ENCODE assay signal across 28 cellular contexts in the genomic region with DNA sequence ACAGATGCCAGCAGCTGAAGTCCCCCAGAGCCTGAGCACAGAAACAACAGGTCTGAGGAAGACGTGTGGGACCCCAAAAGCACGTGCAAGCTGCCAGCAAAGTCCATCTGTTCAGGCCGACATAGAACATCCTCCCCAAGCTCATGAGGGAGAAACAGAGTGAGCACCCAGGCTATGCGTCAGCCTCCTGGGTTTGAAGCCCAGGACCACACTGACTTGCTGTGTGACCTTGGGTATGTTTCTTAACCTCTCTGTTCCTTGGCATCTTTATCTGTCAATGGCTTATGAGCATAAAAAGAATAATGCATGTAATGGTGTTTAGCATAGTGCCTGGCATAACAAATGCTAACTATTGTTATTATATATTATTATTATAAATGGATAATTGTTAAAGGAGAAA. TPM values are rescaled to one million over a fixed set of nuclear protein-coding genes. Genes with fewer than 3 reads are reported as not detected.
A peak's percentile ranks its signal among the peaks of the same experiment; 100 is the strongest.
DNase-seq lines count a peak whose midpoint lies in the region; ATAC-seq, FAIRE-seq and TF ChIP-seq lines count a peak whose summit lies in the region.
"Had no signal": no experiment of that assay in that cellular context is flagged by ENCODE, and none has a peak within 500 bp of the region (broad histone marks: within the 10 kb centered on the region; RNA-seq: fewer than 3 reads in every experiment).

No MANE protein-coding gene starts in this region.

- no peak for TF ChIP-seq EP300 in A549 (IDR thresholded peaks at IDR 0.05)
- TF ChIP-seq EP300 in K562 (IDR thresholded peaks at IDR 0.05; ENCODE audit: low read length) = no peak

- H3K9me3 ChIP-seq in A549 (no peaks in the 10 kb centered on the region), K562 (replicated peaks; ENCODE audit: control insufficient read depth, insufficient read depth, low read depth, low read length) (no peaks in the 10 kb centered on the region)
- H3K9me3 ChIP-seq: BE2C, BLaER1 had no signal

- no peak for TF ChIP-seq POLR2A in A549 (IDR thresholded peaks at IDR 0.05; ENCODE audit: low read length)
- TF ChIP-seq POLR2A in K562 (conservative IDR thresholded peaks at IDR 0.05) = no peak

- peak; percentile 8 for DNase-seq in activated CD8-positive, alpha-beta memory T cell treated with anti-CD3 and anti-CD28 coated beads, Interleukin-2, amount 10 ng/mL, durations not matched to agents 7 days and 5 days
- no peak for DNase-seq in activated CD8-positive, alpha-beta memory T cell treated with anti-CD3 and anti-CD28 coated beads, Interleukin-2, amount 50 U/mL, for 4 hours
- DNase-seq in A549 (ENCODE audit: low read depth in 1 of 2, low spot score in 1 of 2) = no peak
- no peak for DNase-seq in K562 (ENCODE audit: extremely low read depth in 1 of 4, low spot score in 3 of 4)
- DNase-seq in NCI-H1092 (lab: John Stamatoyannopoulos, UW) = no peak
- DNase-seq: ACHN; BE2C; C1 segment of cervical spinal cord; CD4-positive, alpha-beta memory T cell; CD4-positive, CD25-positive, alpha-beta regulatory T cell; CD8-positive, alpha-beta memory T cell; COR-L47; DMS 273 treated with DMSO at 0.1 percent for 48 hours; DMS153; DMS53; DMS79; DND-41; EL; GDM1 had no signal

- H3K79me2 ChIP-seq in K562 (ENCODE audit: control insufficient read depth, insufficient read depth, low read length) = no peaks in the 10 kb centered on the region

- H3K4me3 Mint-ChIP-seq in activated CD8-positive, alpha-beta memory T cell treated with anti-CD3 and anti-CD28 coated beads, Interleukin-2, amount 10 ng/mL, durations not matched to agents 7 days and 5 days = no peak overlapping the region
- H3K4me3 Mint-ChIP-seq: CD14-positive monocyte; CD4-positive, alpha-beta memory T cell; CD4-positive, CD25-positive, alpha-beta regulatory T cell; CD8-positive, alpha-beta memory T cell had no signal

- CTCF ChIA-PET in activated CD8-positive, alpha-beta memory T cell treated with anti-CD3 and anti-CD28 coated beads, Interleukin-2, amount 10 ng/mL, durations not matched to agents 7 days and 5 days (lab: Charles Lee) = no interaction called here
- CTCF ChIA-PET in A549 (lab: Yijun Ruan, JAX) = no interaction called here
- CTCF ChIA-PET in K562 (lab: Yijun Ruan, JAX; ENCODE audit: low intra/inter-chr PET ratio) = no interaction called here

- 100% methylated on average over 2 of the region's 4 CpGs for WGBS in A549 (ENCODE audit: missing lambda C conversion rate)
- WGBS in K562 (ENCODE audit: insufficient coverage, low coverage, missing lambda C conversion rate) = 12% methylated on average over 4 of the region's 4 CpGs

- H3K27ac ChIP-seq in A549 (no peak overlapping the region), K562 (ENCODE audit: extremely low read depth, low read depth, low read length) (no peak overlapping the region)
- H3K27ac ChIP-seq: 22Rv1, BLaER1 had no signal

- no peak overlapping the region for H3K27ac Mint-ChIP-seq in activated CD8-positive, alpha-beta memory T cell treated with anti-CD3 and anti-CD28 coated beads, Interleukin-2, amount 10 ng/mL, durations not matched to agents 7 days and 5 days
- H3K27ac Mint-ChIP-seq: CD14-positive monocyte; CD4-positive, alpha-beta memory T cell; CD4-positive, CD25-positive, alpha-beta regulatory T cell; CD8-positive, alpha-beta memory T cell had no signal

- no peaks in the 10 kb centered on the region for H3K36me3 ChIP-seq in K562 (ENCODE audit: control insufficient read depth, insufficient read depth, low read length)
- H3K36me3 ChIP-seq: BE2C, BLaER1 had no signal

- FAIRE-seq in A549 (lab: Jason Lieb, UNC) (no peak), K562 (lab: Jason Lieb, UNC) (no peak)
- FAIRE-seq: GM12878, GM12892, GM18507 had no signal

- no TSS peak for BruUV-seq in K562 (replicated peaks; lab: Mats Ljungman, UMichigan)

- no peak overlapping the region for H3K9ac ChIP-seq in K562 (ENCODE audit: insufficient read depth in 1 of 2, low read depth in 2 of 2, low read length in 2 of 2)
- H3K9ac ChIP-seq: BLaER1 had no signal

- H3K4me3 ChIP-seq in A549 = no peak overlapping the region
- H3K4me3 ChIP-seq in K562 = no peak overlapping the region
- H3K4me3 ChIP-seq: BLaER1, GM12878 had no signal

- peaks cover 22% of the 10 kb centered on the region for H3K27me3 Mint-ChIP-seq in activated CD8-positive, alpha-beta memory T cell treated with anti-CD3 and anti-CD28 coated beads, Interleukin-2, amount 10 ng/mL, durations not matched to agents 7 days and 5 days
- H3K27me3 Mint-ChIP-seq: CD4-positive, CD25-positive, alpha-beta regulatory T cell had no signal

- H3K36me3 Mint-ChIP-seq in activated CD8-positive, alpha-beta memory T cell treated with anti-CD3 and anti-CD28 coated beads, Interleukin-2, amount 10 ng/mL, durations not matched to agents 7 days and 5 days = no peaks in the 10 kb centered on the region
- H3K36me3 Mint-ChIP-seq: CD14-positive monocyte; CD4-positive, alpha-beta memory T cell; CD4-positive, CD25-positive, alpha-beta regulatory T cell; CD8-positive, alpha-beta memory T cell had no signal

- intact Hi-C loops in K562 (cut with micrococcal nuclease) = no loop called here

- no peaks in the 10 kb centered on the region for H4K20me1 ChIP-seq in K562 (replicated peaks; ENCODE audit: control insufficient read depth, insufficient read depth, low read length)
- H4K20me1 ChIP-seq: BLaER1 had no signal

- H3K4me2 ChIP-seq in A549 = no peak overlapping the region
- no peak overlapping the region for H3K4me2 ChIP-seq in K562 (ENCODE audit: insufficient read depth, low read length)
- H3K4me2 ChIP-seq: BLaER1 had no signal

- POLR2A ChIA-PET in A549 (lab: Yijun Ruan, JAX) = no interaction called here
- POLR2A ChIA-PET in K562 (lab: Yijun Ruan, JAX) = no interaction called here

- no peak overlapping the region for H2AFZ ChIP-seq in K562 (ENCODE audit: low read depth, low read length)

- H3K4me1 ChIP-seq in A549 = no peaks in the 10 kb centered on the region
- H3K4me1 ChIP-seq in K562 (replicated peaks in 1 of 2; ENCODE audit: control insufficient read depth in 2 of 2, insufficient read depth in 2 of 2, low read length in 2 of 2) = no peaks in the 10 kb centered on the region
- H3K4me1 ChIP-seq: BE2C, BLaER1 had no signal

- TF ChIP-seq RAD21 in A549 (conservative IDR thresholded peaks at IDR 0.05 in 1 of 2, IDR thresholded peaks at IDR 0.05 in 1 of 2) = no peak
- no peak for TF ChIP-seq RAD21 in K562 (CRISPR knock-in tag; conservative IDR thresholded peaks at IDR 0.05 in 1 of 2, IDR thresholded peaks at IDR 0.05 in 1 of 2)

- no peaks in the 10 kb centered on the region for H3K9me3 Mint-ChIP-seq in activated CD8-positive, alpha-beta memory T cell treated with anti-CD3 and anti-CD28 coated beads, Interleukin-2, amount 10 ng/mL, durations not matched to agents 7 days and 5 days (ENCODE audit: low read depth)
- H3K9me3 Mint-ChIP-seq: CD4-positive, alpha-beta memory T cell; CD4-positive, CD25-positive, alpha-beta regulatory T cell had no signal

- no peaks in the 10 kb centered on the region for H3K27me3 ChIP-seq in K562 (ENCODE audit: control insufficient read depth in 2 of 2, insufficient read depth in 2 of 2, low read length in 2 of 2)
- H3K27me3 ChIP-seq: BLaER1 had no signal

- in situ Hi-C loops in K562 (cut with MboI) = loop anchor here (10.0 kb wide), 1 partner anchor 761 kb away; no protein-coding TSS in a partner anchor

- no peak for TF ChIP-seq CTCF in A549 (IDR thresholded peaks at IDR 0.05)
- no peak for TF ChIP-seq CTCF in K562 (IDR thresholded peaks at IDR 0.05 in 2 of 3, conservative IDR thresholded peaks at IDR 0.05 in 1 of 3; ENCODE audit: insufficient read depth in 2 of 3, low read depth in 1 of 3, low read length in 3 of 3)

- no peaks in the 10 kb centered on the region for H3K4me1 Mint-ChIP-seq in activated CD8-positive, alpha-beta memory T cell treated with anti-CD3 and anti-CD28 coated beads, Interleukin-2, amount 10 ng/mL, durations not matched to agents 7 days and 5 days
- H3K4me1 Mint-ChIP-seq: CD14-positive monocyte; CD4-positive, alpha-beta memory T cell; CD4-positive, CD25-positive, alpha-beta regulatory T cell; CD8-positive, alpha-beta memory T cell had no signal

- no peak for ATAC-seq in activated CD8-positive, alpha-beta memory T cell treated with anti-CD3 and anti-CD28 coated beads, Interleukin-2, amount 10 ng/mL, durations not matched to agents 7 days and 5 days
- ATAC-seq in A549 = no peak
- ATAC-seq in K562 = no peak
- ATAC-seq in GM21526 (IDR thresholded peaks at IDR 0.05; ENCODE audit: low FRiP score, unreplicated experiment) = no peak
- ATAC-seq: GM12878 had no signal

- no peaks in the 10 kb centered on the region for H3K9me1 ChIP-seq in K562 (ENCODE audit: control insufficient read depth, insufficient read depth, low read length)

RNA-seq across cellular contexts. Expression of a gene that starts 40.3 kb away (rescaled TPM):
- not detected for total RNA-seq in activated CD8-positive, alpha-beta memory T cell treated with anti-CD3 and anti-CD28 coated beads, Interleukin-2, amount 10 ng/mL, durations not matched to agents 7 days and 5 days
- 6.8 and 7.1 TPM in 2 replicates for polyA plus RNA-seq in A549 (2011; rRNA removed)
- 1.0 and 1.2 TPM in 2 replicates for polyA plus RNA-seq in A549 (2012; cell fraction: cytosol; rRNA removed)
- polyA plus RNA-seq in A549 (2012; cell fraction: nucleus; rRNA removed) = 3.7 and 4.7 TPM in 2 replicates
- 1.4 to 2.2 TPM (median 1.7 TPM) in 3 replicates for polyA plus RNA-seq in A549 (2017; fragmentation: RNase III; extraction: RNeasy Plus Mini Kit Qiagen cat#74134 plus additional on column Dnase treatment)
- polyA minus RNA-seq in A549 (2011; rRNA and poly(A)+ RNA removed) = 4.6 and 5.5 TPM in 2 replicates
- not detected in 2 replicates for total RNA-seq in K562 (2011; cell fraction: chromatin; rRNA removed; ENCODE audit: low replicate concordance)
- total RNA-seq in K562 (2011; cell fraction: nucleolus; rRNA removed) = not detected in 2 replicates
- not detected in 2 replicates for total RNA-seq in K562 (2011; cell fraction: nucleoplasm; rRNA removed)
- not detected in 2 replicates for total RNA-seq in K562 (2014; rRNA removed)
- total RNA-seq in K562 (2014; rRNA removed; fragmentation: Illumina TruSeq; extraction: Trizol) = not detected in 2 replicates
- total RNA-seq in K562 (2015; rRNA removed; fragmentation: Illumina TruSeq; extraction: Trizol) = not detected in 2 replicates
- 0.07 TPM in 1 of 2 replicates, not detected in the other for total RNA-seq in K562 (2021)
- polyA plus RNA-seq in K562 (2011; rRNA removed) = not detected in 2 replicates
- not detected in 2 replicates for polyA plus RNA-seq in K562 (2011; cell fraction: cytosol; rRNA removed)
- not detected in 2 replicates for polyA plus RNA-seq in K562 (2011; cell fraction: nucleus; rRNA removed)
- 0.01 and 0.03 TPM in 2 replicates for polyA plus RNA-seq in K562 (2012)
- not detected in 2 replicates for polyA plus RNA-seq in K562 (2014; fragmentation: Illumina TruSeq; extraction: Trizol)
- under 1 TPM; under 0.01 to 0.01 TPM for polyA plus RNA-seq in K562 (2014; fragmentation: Nextera tagmentation; extraction: Ambion mirVana)
- not detected in 2 replicates for polyA plus RNA-seq in K562 (2014; rRNA removed)
- polyA minus RNA-seq in K562 (2011; rRNA and poly(A)+ RNA removed) = not detected in 2 replicates
- polyA minus RNA-seq in K562 (2011; cell fraction: cytosol; rRNA and poly(A)+ RNA removed) = 0.09 and 0.10 TPM in 2 replicates
- polyA minus RNA-seq in K562 (2011; cell fraction: nucleus; rRNA and poly(A)+ RNA removed) = not detected in 2 replicates
- total RNA-seq: A673; CD4-positive, CD25-positive, alpha-beta regulatory T cell; CD8-positive, alpha-beta memory T cell had no signal

RNA-seq across cellular contexts. Expression of a gene that starts 40.7 kb away (rescaled TPM):
- total RNA-seq in activated CD8-positive, alpha-beta memory T cell treated with anti-CD3 and anti-CD28 coated beads, Interleukin-2, amount 10 ng/mL, durations not matched to agents 7 days and 5 days = not detected
- polyA plus RNA-seq in A549 (2011; rRNA removed) (6.8 and 7.4 TPM in 2 replicates), A549 (2017; fragmentation: RNase III; extraction: RNeasy Plus Mini Kit Qiagen cat#74134 plus additional on column Dnase treatment) (1.5 to 2.1 TPM (median 1.8 TPM) in 3 replicates), K562 (2011; rRNA removed) (not detected in 2 replicates), K562 (2014; fragmentation: Illumina TruSeq; extraction: Trizol) (not detected in 2 replicates), K562 (2014; fragmentation: Nextera tagmentation; extraction: Ambion mirVana) (not detected), K562 (2014; rRNA removed) (not detected in 2 replicates)
- 0.58 and 0.63 TPM in 2 replicates for polyA plus RNA-seq in A549 (2012; cell fraction: cytosol; rRNA removed)
- 4.8 and 6.5 TPM in 2 replicates for polyA plus RNA-seq in A549 (2012; cell fraction: nucleus; rRNA removed)
- polyA minus RNA-seq in A549 (2011; rRNA and poly(A)+ RNA removed) = 6.0 and 7.0 TPM in 2 replicates
- not detected in 2 replicates for total RNA-seq in K562 (2011; cell fraction: chromatin; rRNA removed; ENCODE audit: low replicate concordance)
- not detected in 2 replicates for total RNA-seq in K562 (2011; cell fraction: nucleolus; rRNA removed)
- total RNA-seq in K562 (2011; cell fraction: nucleoplasm; rRNA removed) = not detected in 2 replicates
- total RNA-seq in K562 (2014; rRNA removed) (not detected in 2 replicates), K562 (2014; rRNA removed; fragmentation: Illumina TruSeq; extraction: Trizol) (not detected in 2 replicates), K562 (2015; rRNA removed; fragmentation: Illumina TruSeq; extraction: Trizol) (not detected in 2 replicates), K562 (2021) (0.27 TPM in 1 of 2 replicates, not detected in the other)
- polyA plus RNA-seq in K562 (2011; cell fraction: cytosol; rRNA removed) = not detected in 2 replicates
- not detected in 2 replicates for polyA plus RNA-seq in K562 (2011; cell fraction: nucleus; rRNA removed)
- 0.22 TPM in 1 of 2 replicates, not detected in the other for polyA plus RNA-seq in K562 (2012)
- polyA minus RNA-seq in K562 (2011; rRNA and poly(A)+ RNA removed) = not detected in 2 replicates
- 0.55 TPM in 1 of 2 replicates, not detected in the other for polyA minus RNA-seq in K562 (2011; cell fraction: cytosol; rRNA and poly(A)+ RNA removed)
- not detected in 2 replicates for polyA minus RNA-seq in K562 (2011; cell fraction: nucleus; rRNA and poly(A)+ RNA removed)
- total RNA-seq: A172; A673; CD4-positive, CD25-positive, alpha-beta regulatory T cell; CD8-positive, alpha-beta memory T cell had no signal
- polyA plus RNA-seq: CD14-positive monocyte; CD4-positive, alpha-beta memory T cell; CD4-positive, CD25-positive, alpha-beta regulatory T cell; CD8-positive, alpha-beta memory T cell had no signal
